ENCODE assay signal across 1 cellular context in the genomic region with DNA sequence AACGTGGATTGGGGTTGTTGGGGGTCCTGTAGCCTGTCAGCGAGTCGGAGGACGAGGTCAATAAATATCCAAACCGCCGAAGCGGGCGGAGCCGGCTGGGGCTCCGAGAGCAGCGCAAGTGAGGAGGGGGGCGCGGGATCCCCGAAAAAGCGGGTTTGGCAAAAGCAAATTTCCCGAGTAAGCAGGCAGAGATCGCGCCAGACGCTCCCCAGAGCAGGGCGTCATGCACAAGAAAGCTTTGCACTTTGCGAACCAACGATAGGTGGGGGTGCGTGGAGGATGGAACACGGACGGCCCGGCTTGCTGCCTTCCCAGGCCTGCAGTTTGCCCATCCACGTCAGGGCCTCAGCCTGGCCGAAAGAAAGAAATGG.
TF ChIP-seq lines count a peak whose summit lies in the region.

No MANE protein-coding gene starts in this region.

TF ChIP-seq in GM12878, 131 proteins besides CTCF, POLR2A, EP300 and RAD21 (continued from another document):
- TF ChIP-seq, protein P1, sequence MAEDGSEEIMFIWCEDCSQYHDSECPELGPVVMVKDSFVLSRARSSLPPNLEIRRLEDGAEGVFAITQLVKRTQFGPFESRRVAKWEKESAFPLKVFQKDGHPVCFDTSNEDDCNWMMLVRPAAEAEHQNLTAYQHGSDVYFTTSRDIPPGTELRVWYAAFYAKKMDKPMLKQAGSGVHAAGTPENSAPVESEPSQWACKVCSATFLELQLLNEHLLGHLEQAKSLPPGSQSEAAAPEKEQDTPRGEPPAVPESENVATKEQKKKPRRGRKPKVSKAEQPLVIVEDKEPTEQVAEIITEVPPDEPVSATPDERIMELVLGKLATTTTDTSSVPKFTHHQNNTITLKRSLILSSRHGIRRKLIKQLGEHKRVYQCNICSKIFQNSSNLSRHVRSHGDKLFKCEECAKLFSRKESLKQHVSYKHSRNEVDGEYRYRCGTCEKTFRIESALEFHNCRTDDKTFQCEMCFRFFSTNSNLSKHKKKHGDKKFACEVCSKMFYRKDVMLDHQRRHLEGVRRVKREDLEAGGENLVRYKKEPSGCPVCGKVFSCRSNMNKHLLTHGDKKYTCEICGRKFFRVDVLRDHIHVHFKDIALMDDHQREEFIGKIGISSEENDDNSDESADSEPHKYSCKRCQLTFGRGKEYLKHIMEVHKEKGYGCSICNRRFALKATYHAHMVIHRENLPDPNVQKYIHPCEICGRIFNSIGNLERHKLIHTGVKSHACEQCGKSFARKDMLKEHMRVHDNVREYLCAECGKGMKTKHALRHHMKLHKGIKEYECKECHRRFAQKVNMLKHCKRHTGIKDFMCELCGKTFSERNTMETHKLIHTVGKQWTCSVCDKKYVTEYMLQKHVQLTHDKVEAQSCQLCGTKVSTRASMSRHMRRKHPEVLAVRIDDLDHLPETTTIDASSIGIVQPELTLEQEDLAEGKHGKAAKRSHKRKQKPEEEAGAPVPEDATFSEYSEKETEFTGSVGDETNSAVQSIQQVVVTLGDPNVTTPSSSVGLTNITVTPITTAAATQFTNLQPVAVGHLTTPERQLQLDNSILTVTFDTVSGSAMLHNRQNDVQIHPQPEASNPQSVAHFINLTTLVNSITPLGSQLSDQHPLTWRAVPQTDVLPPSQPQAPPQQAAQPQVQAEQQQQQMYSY (CRISPR knock-in tag; IDR thresholded peaks at IDR 0.05): no peak
- TF ChIP-seq MXI1 (IDR thresholded peaks at IDR 0.05; ENCODE audit: low read depth, low read length): no peak
- TF ChIP-seq, protein P2, sequence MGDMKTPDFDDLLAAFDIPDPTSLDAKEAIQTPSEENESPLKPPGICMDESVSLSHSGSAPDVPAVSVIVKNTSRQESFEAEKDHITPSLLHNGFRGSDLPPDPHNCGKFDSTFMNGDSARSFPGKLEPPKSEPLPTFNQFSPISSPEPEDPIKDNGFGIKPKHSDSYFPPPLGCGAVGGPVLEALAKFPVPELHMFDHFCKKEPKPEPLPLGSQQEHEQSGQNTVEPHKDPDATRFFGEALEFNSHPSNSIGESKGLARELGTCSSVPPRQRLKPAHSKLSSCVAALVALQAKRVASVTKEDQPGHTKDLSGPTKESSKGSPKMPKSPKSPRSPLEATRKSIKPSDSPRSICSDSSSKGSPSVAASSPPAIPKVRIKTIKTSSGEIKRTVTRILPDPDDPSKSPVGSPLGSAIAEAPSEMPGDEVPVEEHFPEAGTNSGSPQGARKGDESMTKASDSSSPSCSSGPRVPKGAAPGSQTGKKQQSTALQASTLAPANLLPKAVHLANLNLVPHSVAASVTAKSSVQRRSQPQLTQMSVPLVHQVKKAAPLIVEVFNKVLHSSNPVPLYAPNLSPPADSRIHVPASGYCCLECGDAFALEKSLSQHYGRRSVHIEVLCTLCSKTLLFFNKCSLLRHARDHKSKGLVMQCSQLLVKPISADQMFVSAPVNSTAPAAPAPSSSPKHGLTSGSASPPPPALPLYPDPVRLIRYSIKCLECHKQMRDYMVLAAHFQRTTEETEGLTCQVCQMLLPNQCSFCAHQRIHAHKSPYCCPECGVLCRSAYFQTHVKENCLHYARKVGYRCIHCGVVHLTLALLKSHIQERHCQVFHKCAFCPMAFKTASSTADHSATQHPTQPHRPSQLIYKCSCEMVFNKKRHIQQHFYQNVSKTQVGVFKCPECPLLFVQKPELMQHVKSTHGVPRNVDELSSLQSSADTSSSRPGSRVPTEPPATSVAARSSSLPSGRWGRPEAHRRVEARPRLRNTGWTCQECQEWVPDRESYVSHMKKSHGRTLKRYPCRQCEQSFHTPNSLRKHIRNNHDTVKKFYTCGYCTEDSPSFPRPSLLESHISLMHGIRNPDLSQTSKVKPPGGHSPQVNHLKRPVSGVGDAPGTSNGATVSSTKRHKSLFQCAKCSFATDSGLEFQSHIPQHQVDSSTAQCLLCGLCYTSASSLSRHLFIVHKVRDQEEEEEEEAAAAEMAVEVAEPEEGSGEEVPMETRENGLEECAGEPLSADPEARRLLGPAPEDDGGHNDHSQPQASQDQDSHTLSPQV (IDR thresholded peaks at IDR 0.05): no peak
